Comparison of ENCODE assay signal across 8 cellular contexts in the genomic region with DNA sequence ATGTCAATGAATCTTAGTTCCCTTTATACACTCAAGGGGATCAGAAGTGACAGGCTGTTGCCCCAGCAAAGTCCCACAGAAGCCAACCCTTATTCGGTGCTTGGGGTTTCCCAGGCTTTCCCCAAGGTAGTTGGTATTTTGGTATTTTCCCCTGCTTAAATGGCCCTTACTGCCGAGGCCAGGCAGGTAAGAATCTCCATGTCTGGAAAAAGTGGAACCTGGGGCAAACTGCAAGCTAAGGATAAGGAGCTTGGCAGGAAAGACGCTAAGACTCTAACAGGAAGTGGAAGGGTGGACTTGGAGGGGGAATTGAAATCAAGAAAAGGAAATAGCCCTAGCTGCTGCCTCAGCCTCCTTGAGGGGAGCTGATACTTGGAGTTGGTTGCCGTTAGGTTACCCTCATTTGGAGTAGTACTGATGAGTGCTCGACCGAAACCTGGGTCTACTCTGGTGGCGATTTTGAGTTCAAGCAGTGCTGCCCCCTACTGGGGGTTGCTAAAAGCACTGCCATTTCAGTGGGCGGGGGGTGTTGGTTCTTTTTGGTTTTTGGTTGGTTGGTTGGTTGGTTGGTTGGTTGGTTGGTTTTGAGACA. TPM values are rescaled to one million over a fixed set of nuclear protein-coding genes. Genes with fewer than 3 reads are reported as not detected.
DNase-seq lines count a peak whose midpoint lies in the region; ATAC-seq and TF ChIP-seq lines count a peak whose summit lies in the region.

No MANE protein-coding gene starts in this region.

- peak overlapping the region; percentile 83 for H3K27ac Mint-ChIP-seq in activated T-helper 2 cell treated with anti-CD3 and anti-CD28 coated beads, Interferon-gamma antibody, Interleukin-2, Interleukin-4, amounts not matched to agents 10 μg/mL and 5 μg/mL and 100 μg/mL, durations not matched to agents 14 hours and 24 hours and 36 hours

- no peak overlapping the region for H3K4me3 Mint-ChIP-seq in activated T-helper 2 cell treated with anti-CD3 and anti-CD28 coated beads, Interferon-gamma antibody, Interleukin-2, Interleukin-4, amounts not matched to agents 10 μg/mL and 5 μg/mL and 100 μg/mL, durations not matched to agents 14 hours and 24 hours and 36 hours (ENCODE audit: low read depth)

- BruUV-seq in Panc1 (replicated peaks; lab: Mats Ljungman, UMichigan) = no TSS peak

- peaks cover 26 to 38% of the 10 kb centered on the region in 2 experiments for H3K36me3 ChIP-seq in SK-N-SH (replicated peaks in 1 of 2; ENCODE audit: control insufficient read depth in 1 of 2, insufficient read depth in 2 of 2, low read length in 1 of 2)
- peaks cover 23% of the 10 kb centered on the region for H3K36me3 ChIP-seq in Panc1 (ENCODE audit: control insufficient read depth, insufficient read depth, low read length)

- no peak for TF ChIP-seq RAD21 in SK-N-SH (IDR thresholded peaks at IDR 0.05; ENCODE audit: low read length)

- peaks cover 15% of the 10 kb centered on the region for H3K4me1 Mint-ChIP-seq in activated T-helper 2 cell treated with anti-CD3 and anti-CD28 coated beads, Interferon-gamma antibody, Interleukin-2, Interleukin-4, amounts not matched to agents 10 μg/mL and 5 μg/mL and 100 μg/mL, durations not matched to agents 14 hours and 24 hours and 36 hours (ENCODE audit: low read depth)

- H3K79me2 ChIP-seq in SK-N-SH (ENCODE audit: insufficient read depth) = no peaks in the 10 kb centered on the region

- in situ Hi-C loops in Panc1 (cut with HindIII; ENCODE audit: low pct_unique_long_range_greater_than_20kb, low sequenced_read_pairs) = no loop called here

- H4K20me1 ChIP-seq in SK-N-SH (ENCODE audit: insufficient read depth) = no peaks in the 10 kb centered on the region

- peaks cover 60% of the 10 kb centered on the region for H3F3A ChIP-seq in SK-N-SH (replicated peaks; ENCODE audit: insufficient read depth)

- intact Hi-C loops in Panc1 (cut with micrococcal nuclease; ENCODE audit: unreplicated experiment) (no loop called here), right cardiac atrium (cut with DNase I) (loop anchor here in 2 of 4 donors (5.0 kb wide), 1 partner anchor 70 kb away; no protein-coding TSS in a partner anchor)
- intact Hi-C loops in activated T-helper 2 cell treated with anti-CD3 and anti-CD28 coated beads, Interferon-gamma antibody, Interleukin-2, Interleukin-4, amounts not matched to agents 10 μg/mL and 5 μg/mL and 100 μg/mL, durations not matched to agents 14 hours and 24 hours and 36 hours (cut with micrococcal nuclease) = loop anchor here (1.0 to 2.0 kb wide), 3 partner anchors 29 to 71 kb away; no protein-coding TSS in a partner anchor

- H3K4me1 ChIP-seq in SK-N-SH (ENCODE audit: control insufficient read depth in 1 of 2, insufficient read depth in 2 of 2, low read depth in 1 of 2, low read length in 1 of 2) (peaks cover 11 to 41% of the 10 kb centered on the region in 2 experiments), Panc1 (ENCODE audit: control insufficient read depth, insufficient read depth, low read length) (peaks cover 8% of the 10 kb centered on the region; the same call in 1 of the 2 replicates), right cardiac atrium (ENCODE audit: control insufficient read depth, insufficient read depth, low read length) (peaks cover 22% of the 10 kb centered on the region)

- H3K27me3 ChIP-seq in SK-N-SH (ENCODE audit: insufficient read depth) (no peaks in the 10 kb centered on the region), Panc1 (ENCODE audit: control insufficient read depth, insufficient read depth, low read length) (no peaks in the 10 kb centered on the region), right cardiac atrium (ENCODE audit: control insufficient read depth, insufficient read depth) (no peaks in the 10 kb centered on the region)

- WGBS in SK-N-SH (ENCODE audit: low lambda C conversion rate) = over 99% methylated on average over 8 of the region's 8 CpGs
- WGBS in right cardiac atrium = 47% methylated on average over 8 of the region's 8 CpGs

- no peak overlapping the region for H2AFZ ChIP-seq in SK-N-SH (ENCODE audit: low read depth)

- H3K4me3 ChIP-seq in SK-N-SH (ENCODE audit: low read depth in 2 of 2, low read length in 1 of 2) (no peak overlapping the region), Panc1 (ENCODE audit: low read depth in 2 of 2, low read length in 2 of 2) (no peak overlapping the region), right cardiac atrium (ENCODE audit: low read length) (no peak overlapping the region)

- peak; percentile 51 for DNase-seq in SK-N-SH
- no peak for DNase-seq in Panc1 (ENCODE audit: low read depth, low spot score)
- peak; percentile 58 for DNase-seq in activated T-helper 2 cell treated with anti-CD3 and anti-CD28 coated beads, Interferon-gamma antibody, Interleukin-2, Interleukin-4, amounts not matched to agents 10 μg/mL and 5 μg/mL and 100 μg/mL, durations not matched to agents 14 hours and 24 hours and 36 hours (ENCODE audit: low spot score)
- peak in 1 of 3 donors; percentile 50 for DNase-seq in right cardiac atrium
- peak; percentile 73 to 77 for DNase-seq in stimulated activated CD4-positive, alpha-beta T cell treated with anti-CD3 and anti-CD28 coated beads, Interleukin-2, amount 100 ng/mL, for 48 hours
- DNase-seq in NCI-H2029 treated with DMSO at 0.1 percent for 48 hours (lab: John Stamatoyannopoulos, UW) = no peak

- TF ChIP-seq CTCF in SK-N-SH (IDR thresholded peaks at IDR 0.05) (peak; percentile 76), Panc1 (IDR thresholded peaks at IDR 0.05) (peak; percentile 77; the same call in 1 of the 2 replicates)

- CTCF ChIA-PET in SK-N-SH (lab: Yijun Ruan, JAX) (interaction anchor here (0.6 to 4.2 kb wide), 7 partner anchors 13 to 239 kb away, joined by 3 to 34 read pairs (median 4); no protein-coding TSS in a partner anchor), Panc1 (lab: Charles Lee) (interaction anchor here (0.7 kb wide), 1 partner anchor 76 kb away, joined by 3 read pairs; no protein-coding TSS in a partner anchor)

- no peaks in the 10 kb centered on the region for H3K9me3 Mint-ChIP-seq in activated T-helper 2 cell treated with anti-CD3 and anti-CD28 coated beads, Interferon-gamma antibody, Interleukin-2, Interleukin-4, amounts not matched to agents 10 μg/mL and 5 μg/mL and 100 μg/mL, durations not matched to agents 14 hours and 24 hours and 36 hours

- H3K9me3 ChIP-seq in SK-N-SH (no peaks in the 10 kb centered on the region), Panc1 (ENCODE audit: control insufficient read depth, insufficient read depth, low read depth, low read length) (no peaks in the 10 kb centered on the region), right cardiac atrium (ENCODE audit: control insufficient read depth, low read length) (no peaks in the 10 kb centered on the region)

- H3K36me3 Mint-ChIP-seq in activated T-helper 2 cell treated with anti-CD3 and anti-CD28 coated beads, Interferon-gamma antibody, Interleukin-2, Interleukin-4, amounts not matched to agents 10 μg/mL and 5 μg/mL and 100 μg/mL, durations not matched to agents 14 hours and 24 hours and 36 hours (ENCODE audit: low read depth) = peaks cover 39% of the 10 kb centered on the region

- H3K9me2 ChIP-seq in SK-N-SH = no peaks in the 10 kb centered on the region

- H3K27me3 Mint-ChIP-seq in activated T-helper 2 cell treated with anti-CD3 and anti-CD28 coated beads, Interferon-gamma antibody, Interleukin-2, Interleukin-4, amounts not matched to agents 10 μg/mL and 5 μg/mL and 100 μg/mL, durations not matched to agents 14 hours and 24 hours and 36 hours (ENCODE audit: low read depth) = no peaks in the 10 kb centered on the region

- POLR2A ChIA-PET in SK-N-SH (lab: Yijun Ruan, JAX) = no interaction called here
- POLR2A ChIA-PET in Panc1 (lab: Charles Lee) = no interaction called here

- H3K27ac ChIP-seq in SK-N-SH (ENCODE audit: low read depth in 2 of 2, low read length in 1 of 2) (no peak overlapping the region; a peak in 1 of 4 replicates), Panc1 (ENCODE audit: low read length) (no peak overlapping the region), right cardiac atrium (ENCODE audit: low read length) (peak overlapping the region; percentile 15)

- no peak overlapping the region for H3K4me2 ChIP-seq in SK-N-SH

- no peak; the same call in 2 of the 3 replicates for ATAC-seq in SK-N-SH treated with all-trans-retinoic acid at 6 μM for 48 hours
- ATAC-seq in HG02938 (IDR thresholded peaks at IDR 0.05; ENCODE audit: unreplicated experiment) = peak; percentile 84
- no peak for ATAC-seq in Panc1
- no peak for ATAC-seq in right cardiac atrium

- no peak for TF ChIP-seq EP300 in SK-N-SH (IDR thresholded peaks at IDR 0.05; ENCODE audit: borderline replicate concordance in 1 of 2, low read depth in 1 of 2, low read length in 1 of 2)

- H3K9ac ChIP-seq in SK-N-SH = no peak overlapping the region

RNA-seq across cellular contexts. Expression of a gene that starts 3.3 kb away (rescaled TPM):
- polyA plus RNA-seq in SK-N-SH (2012; rRNA removed) (0.08 and 0.13 TPM in 2 replicates), right cardiac atrium (3.5 TPM)
- 0.03 and 0.05 TPM in 2 replicates for polyA plus RNA-seq in SK-N-SH (2012; cell fraction: cytosol; rRNA removed)
- 0.38 and 0.50 TPM in 2 replicates for polyA plus RNA-seq in SK-N-SH (2012; cell fraction: nucleus; rRNA removed)
- total RNA-seq in Panc1 (2021; ENCODE audit: unreplicated experiment) (0.18 TPM), right cardiac atrium (1 to 10 TPM; 5.2 to 8.6 (median 5.9) TPM)
- 0.47 TPM for polyA plus RNA-seq in Panc1 (2012; ENCODE audit: insufficient read length)
- 0.41 and 0.87 TPM in 2 replicates for total RNA-seq in activated T-helper 2 cell treated with anti-CD3 and anti-CD28 coated beads, Interferon-gamma antibody, Interleukin-2, Interleukin-4, amounts not matched to agents 10 μg/mL and 5 μg/mL and 100 μg/mL, durations not matched to agents 14 hours and 24 hours and 36 hours

RNA-seq across cellular contexts. Expression of a gene that starts 12.5 kb away (rescaled TPM):
- 223 and 276 TPM in 2 replicates for polyA plus RNA-seq in SK-N-SH (2012; rRNA removed)
- polyA plus RNA-seq in SK-N-SH (2012; cell fraction: cytosol; rRNA removed) = 191 and 203 TPM in 2 replicates
- polyA plus RNA-seq in SK-N-SH (2012; cell fraction: nucleus; rRNA removed) = 302 and 308 TPM in 2 replicates
- total RNA-seq in Panc1 (2021; ENCODE audit: unreplicated experiment) = 103 TPM
- polyA plus RNA-seq in Panc1 (2012; ENCODE audit: insufficient read length) = 166 TPM
- 82.4 and 82.9 TPM in 2 replicates for total RNA-seq in activated T-helper 2 cell treated with anti-CD3 and anti-CD28 coated beads, Interferon-gamma antibody, Interleukin-2, Interleukin-4, amounts not matched to agents 10 μg/mL and 5 μg/mL and 100 μg/mL, durations not matched to agents 14 hours and 24 hours and 36 hours
- 10 to 100 TPM; 44.3 to 53.9 (median 49.9) TPM for total RNA-seq in right cardiac atrium
- polyA plus RNA-seq in right cardiac atrium = 56.6 TPM

RNA-seq across cellular contexts. Expression of a gene that starts 12.8 kb away (rescaled TPM):
- polyA plus RNA-seq in SK-N-SH (2012; rRNA removed) = 92.2 and 101 TPM in 2 replicates
- polyA plus RNA-seq in SK-N-SH (2012; cell fraction: cytosol; rRNA removed) = 56.7 and 75.3 TPM in 2 replicates
- polyA plus RNA-seq in SK-N-SH (2012; cell fraction: nucleus; rRNA removed) = 57.8 and 74.7 TPM in 2 replicates
- total RNA-seq in Panc1 (2021; ENCODE audit: unreplicated experiment) = 49.0 TPM
- polyA plus RNA-seq in Panc1 (2012; ENCODE audit: insufficient read length) = 66.6 TPM
- total RNA-seq in activated T-helper 2 cell treated with anti-CD3 and anti-CD28 coated beads, Interferon-gamma antibody, Interleukin-2, Interleukin-4, amounts not matched to agents 10 μg/mL and 5 μg/mL and 100 μg/mL, durations not matched to agents 14 hours and 24 hours and 36 hours = 19.9 and 20.8 TPM in 2 replicates
- 10 to 100 TPM; 69.3 to 96.5 (median 80.5) TPM for total RNA-seq in right cardiac atrium
- polyA plus RNA-seq in right cardiac atrium = 157 TPM

RNA-seq across cellular contexts. Expression of a gene that starts 34.8 kb away (rescaled TPM):
- polyA plus RNA-seq in SK-N-SH (2012; rRNA removed) (7.3 and 7.8 TPM in 2 replicates), right cardiac atrium (64.3 TPM)
- 4.4 and 6.8 TPM in 2 replicates for polyA plus RNA-seq in SK-N-SH (2012; cell fraction: cytosol; rRNA removed)
- 4.5 and 5.3 TPM in 2 replicates for polyA plus RNA-seq in SK-N-SH (2012; cell fraction: nucleus; rRNA removed)
- total RNA-seq in Panc1 (2021; ENCODE audit: unreplicated experiment) (114 TPM), right cardiac atrium (100 to 1,000 TPM in 3 of 4 donors, 10 to 100 TPM in 1; 95.2 to 158 (median 118) TPM)
- 159 TPM for polyA plus RNA-seq in Panc1 (2012; ENCODE audit: insufficient read length)
- total RNA-seq in activated T-helper 2 cell treated with anti-CD3 and anti-CD28 coated beads, Interferon-gamma antibody, Interleukin-2, Interleukin-4, amounts not matched to agents 10 μg/mL and 5 μg/mL and 100 μg/mL, durations not matched to agents 14 hours and 24 hours and 36 hours = 69.6 and 73.7 TPM in 2 replicates

RNA-seq across cellular contexts. Expression of a gene that starts 40.5 kb away (rescaled TPM):
- 319 and 387 TPM in 2 replicates for polyA plus RNA-seq in SK-N-SH (2012; rRNA removed)
- polyA plus RNA-seq in SK-N-SH (2012; cell fraction: cytosol; rRNA removed) = 392 and 457 TPM in 2 replicates
- 156 and 201 TPM in 2 replicates for polyA plus RNA-seq in SK-N-SH (2012; cell fraction: nucleus; rRNA removed)
- 248 TPM for total RNA-seq in Panc1 (2021; ENCODE audit: unreplicated experiment)
- 273 TPM for polyA plus RNA-seq in Panc1 (2012; ENCODE audit: insufficient read length)
- total RNA-seq in activated T-helper 2 cell treated with anti-CD3 and anti-CD28 coated beads, Interferon-gamma antibody, Interleukin-2, Interleukin-4, amounts not matched to agents 10 μg/mL and 5 μg/mL and 100 μg/mL, durations not matched to agents 14 hours and 24 hours and 36 hours = 639 and 643 TPM in 2 replicates
- 100 to 1,000 TPM; 131 to 161 (median 140) TPM for total RNA-seq in right cardiac atrium
- 110 TPM for polyA plus RNA-seq in right cardiac atrium

Comparison
In these comparisons a context has a peak if more than half of its experiments do, and no peak if none do; other contexts are left out.
1. DNase-seq: peak in SK-N-SH (single experiment), activated T-helper 2 cell treated with anti-CD3 and anti-CD28 coated beads, Interferon-gamma antibody, Interleukin-2, Interleukin-4, amounts not matched to agents 10 μg/mL and 5 μg/mL and 100 μg/mL, durations not matched to agents 14 hours and 24 hours and 36 hours (single experiment) and stimulated activated CD4-positive, alpha-beta T cell treated with anti-CD3 and anti-CD28 coated beads, Interleukin-2, amount 100 ng/mL, for 48 hours (2 of 2); none in Panc1 (single experiment) and NCI-H2029 treated with DMSO at 0.1 percent for 48 hours (single experiment).